24 cellular contexts compared by ENCODE assay signal in the genomic region with DNA sequence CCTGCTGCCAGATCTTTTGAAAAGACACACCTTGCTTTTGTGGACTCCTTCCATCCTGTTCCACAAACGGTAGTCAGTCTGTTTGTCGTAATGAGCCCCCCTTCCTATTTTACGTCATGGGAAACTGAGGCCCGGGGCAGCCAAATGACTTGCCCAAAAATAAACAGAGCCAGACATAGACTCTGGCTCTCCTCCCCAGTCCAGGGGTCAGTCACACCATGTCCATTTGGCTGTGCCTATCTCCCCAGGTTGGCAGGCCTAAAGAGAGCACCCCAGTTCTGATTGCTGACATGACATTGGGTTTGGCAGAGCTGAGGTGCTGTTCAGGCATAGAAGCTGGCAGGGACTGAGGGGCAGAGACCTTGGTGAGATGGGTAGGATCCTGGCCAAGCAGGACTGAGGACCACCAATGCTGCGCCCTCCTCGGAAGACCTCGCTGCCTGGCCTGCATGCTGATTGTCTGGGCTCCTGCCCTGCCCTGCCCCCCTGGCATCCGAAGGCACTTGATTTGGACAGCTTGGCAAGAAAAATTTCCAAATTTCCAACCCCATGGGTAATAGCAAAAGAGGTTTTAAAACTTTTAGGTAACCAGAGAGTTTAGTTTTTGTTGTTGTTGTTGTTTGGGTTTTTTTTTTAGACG.
DNase-seq lines count a peak whose midpoint lies in the region; ATAC-seq and TF ChIP-seq lines count a peak whose summit lies in the region.
"Had no signal": no experiment of that assay in that cellular context is flagged by ENCODE, and none has a peak within 500 bp of the region (broad histone marks: within the 10 kb centered on the region; RNA-seq: fewer than 3 reads in every experiment).

No MANE protein-coding gene starts in this region.

- H3K4me2 ChIP-seq in neural progenitor cell: no peak overlapping the region
- H3K4me2 ChIP-seq: BLaER1, KMS-11, PC-9 had no signal

- H3K27ac ChIP-seq in right atrium auricular region (no peak overlapping the region), heart right ventricle (no peak overlapping the region), neural progenitor cell (no peak overlapping the region), spleen (no peak overlapping the region)
- H3K27ac ChIP-seq: BLaER1, HL-60, KMS-11, PC-9, SJSA1 had no signal

- no peak overlapping the region for H3K27ac Mint-ChIP-seq in neural progenitor cell
- H3K27ac Mint-ChIP-seq: CD4-positive, alpha-beta T cell; IgD-negative memory B cell had no signal

- in situ Hi-C loops in HAP-1 (cut with MboI; ENCODE audit: low sequenced_read_pairs): loop anchor here (25.0 kb wide), 1 partner anchor 949 kb away; no protein-coding TSS in a partner anchor

- H3K27me3 Mint-ChIP-seq in neural progenitor cell (ENCODE audit: insufficient read depth, low read depth): peaks cover 4% of the 10 kb centered on the region
- H3K27me3 Mint-ChIP-seq: CD4-positive, alpha-beta T cell; IgD-negative memory B cell had no signal

- no peaks in the 10 kb centered on the region for H3F3A ChIP-seq in neural progenitor cell (ENCODE audit: low read depth)

- ATAC-seq in heart right ventricle: no peak
- no peak for ATAC-seq in HG02623 (IDR thresholded peaks at IDR 0.05; ENCODE audit: unreplicated experiment)

- H3K9me3 ChIP-seq in right atrium auricular region (no peaks in the 10 kb centered on the region), heart right ventricle (no peaks in the 10 kb centered on the region), neural progenitor cell (ENCODE audit: low read depth) (no peaks in the 10 kb centered on the region), spleen (no peaks in the 10 kb centered on the region), HAP-1 (no peaks in the 10 kb centered on the region)
- H3K9me3 ChIP-seq: BLaER1, SJSA1 had no signal

- no peaks in the 10 kb centered on the region for H3K36me3 Mint-ChIP-seq in neural progenitor cell
- H3K36me3 Mint-ChIP-seq: IgD-negative memory B cell had no signal

- H3K36me3 ChIP-seq in right atrium auricular region (no peaks in the 10 kb centered on the region), heart right ventricle (no peaks in the 10 kb centered on the region), neural progenitor cell (no peaks in the 10 kb centered on the region), spleen (no peaks in the 10 kb centered on the region), HAP-1 (replicated peaks) (no peaks in the 10 kb centered on the region)
- H3K36me3 ChIP-seq: BLaER1, SJSA1 had no signal

- 96 to 97% methylated on average over 9 of the region's 9 CpGs for WGBS in heart right ventricle, 2 donors
- 83 to 92% (median 91%) methylated on average over 9 of the region's 9 CpGs for WGBS in spleen, 5 donors

- no peak overlapping the region for H3K9ac ChIP-seq in neural progenitor cell
- H3K9ac ChIP-seq: BLaER1, KMS-11 had no signal

- no peak for TF ChIP-seq POLR2A in spleen (IDR thresholded peaks at IDR 0.05)

- TF ChIP-seq CTCF in right atrium auricular region (IDR thresholded peaks at IDR 0.05) (no peak), heart right ventricle (IDR thresholded peaks at IDR 0.05) (no peak), neural progenitor cell (IDR thresholded peaks at IDR 0.05) (no peak), spleen (IDR thresholded peaks at IDR 0.05 in 8 of 11, conservative IDR thresholded peaks at IDR 0.05 in 3 of 11) (no peak)

- H3K4me3 ChIP-seq in right atrium auricular region (no peak overlapping the region), heart right ventricle (no peak overlapping the region), neural progenitor cell (no peak overlapping the region), spleen (no peak overlapping the region), HAP-1 (no peak overlapping the region)
- H3K4me3 ChIP-seq: BLaER1, PC-9, SJSA1 had no signal

- no peaks in the 10 kb centered on the region for H3K9me3 Mint-ChIP-seq in neural progenitor cell
- H3K9me3 Mint-ChIP-seq: CD4-positive, alpha-beta T cell; IgD-negative memory B cell had no signal

- DNase-seq in right atrium auricular region (ENCODE audit: low spot score) (peak; percentile 28), heart right ventricle (no peak), neural progenitor cell (ENCODE audit: low spot score) (no peak), spleen (peak; percentile 34), NCI-H2171 (lab: John Stamatoyannopoulos, UW) (no peak), HAP-1 (ENCODE audit: low spot score in 2 of 2) (no peak)
- DNase-seq: DMS53, GOT3, HCEC 1CT, NCI-H1048, NCI-H1417, NCI-H1694, NCI-H2029 treated with DMSO at 0.1 percent for 48 hours, NCI-H2227 treated with DMSO at 0.1 percent for 48 hours, NCI-H526 treated with DMSO at 0.1 percent for 48 hours, PC-9, Right ventricle myocardium superior had no signal

- peak overlapping the region; percentile 35 for H3K4me3 Mint-ChIP-seq in neural progenitor cell
- H3K4me3 Mint-ChIP-seq: CD4-positive, alpha-beta T cell; IgD-negative memory B cell had no signal

- no peaks in the 10 kb centered on the region for H3K79me2 ChIP-seq in neural progenitor cell (ENCODE audit: low read depth)

- H3K27me3 ChIP-seq in right atrium auricular region (no peaks in the 10 kb centered on the region), heart right ventricle (no peaks in the 10 kb centered on the region), neural progenitor cell (no peaks in the 10 kb centered on the region), spleen (replicated peaks in 1 of 7) (peaks cover 0 to 10% (median 0%) of the 10 kb centered on the region in 7 donors), HAP-1 (ENCODE audit: low read depth) (no peaks in the 10 kb centered on the region)
- H3K27me3 ChIP-seq: BLaER1, SJSA1 had no signal

- no peaks in the 10 kb centered on the region for H4K20me1 ChIP-seq in neural progenitor cell (ENCODE audit: low read depth)
- H4K20me1 ChIP-seq: BLaER1 had no signal

- H3K4me1 ChIP-seq in right atrium auricular region (no peaks in the 10 kb centered on the region), heart right ventricle (no peaks in the 10 kb centered on the region), neural progenitor cell (no peaks in the 10 kb centered on the region), spleen (no peaks in the 10 kb centered on the region), HAP-1 (no peaks in the 10 kb centered on the region)
- H3K4me1 ChIP-seq: BLaER1 had no signal

- intact Hi-C loops in heart right ventricle (cut with DNase I) (no loop called here), spleen (cut with DNase I; ENCODE audit: low total_unique reads) (no loop called here)

- no peaks in the 10 kb centered on the region for H3K4me1 Mint-ChIP-seq in neural progenitor cell
- H3K4me1 Mint-ChIP-seq: IgD-negative memory B cell had no signal

- H2AFZ ChIP-seq in neural progenitor cell (replicated peaks): no peak overlapping the region
- H2AFZ ChIP-seq: PC-9 had no signal

Comparison
In these comparisons a context has a peak if more than half of its experiments do, and no peak if none do; other contexts are left out.
1. DNase-seq: peak in right atrium auricular region (single experiment) and spleen (single experiment); none in heart right ventricle (0 of 2), neural progenitor cell (single experiment), NCI-H2171 (single experiment) and HAP-1 (0 of 2).